ENCODE assay signal across 8 cellular contexts in genomic region chr17:62458483-62458882, GRCh38. TPM values are rescaled to one million over a fixed set of nuclear protein-coding genes. Genes with fewer than 3 reads are reported as not detected.
DNase-seq lines count a peak whose midpoint lies in the region; ATAC-seq, FAIRE-seq and TF ChIP-seq lines count a peak whose summit lies in the region.
"Not testable (repeated sequence)": the region's sequence is repeated elsewhere in the genome, so short reads cannot be mapped to it uniquely, and the experiment has no call there.

No MANE protein-coding gene starts in this region.

- not testable (repeated sequence) for H4K20me1 ChIP-seq in DOHH2 (ENCODE audit: control insufficient read depth, insufficient read depth, low read depth, low read length)

- not testable (repeated sequence) for H3K9me3 Mint-ChIP-seq in chondrocyte (ENCODE audit: low read depth)

- H3K36me3 ChIP-seq in DOHH2 (ENCODE audit: control insufficient read depth, low read length); small intestine (ENCODE audit: control insufficient read depth in 2 of 2, insufficient read depth in 2 of 2, low read length in 2 of 2): not testable (repeated sequence)

- 32 to 70% (median 57%) methylated on average over 10 of the region's 10 CpGs for WGBS in small intestine, 3 donors

- H3K4me3 ChIP-seq in DOHH2 (ENCODE audit: low read length): peak overlapping the region; percentile 53
- H3K4me3 ChIP-seq in small intestine (ENCODE audit: low read depth in 1 of 2, low read length in 2 of 2): not testable (repeated sequence)

- ATAC-seq in GM18502 (IDR thresholded peaks at IDR 0.05; ENCODE audit: poor library complexity, unreplicated experiment) (peak; percentile 11), HG02798 (IDR thresholded peaks at IDR 0.05; ENCODE audit: poor library complexity, unreplicated experiment) (peak; percentile 32)
- not testable (repeated sequence) for ATAC-seq in T-helper 17 cell

- H3K79me2 ChIP-seq in DOHH2 (ENCODE audit: control insufficient read depth, low read length): not testable (repeated sequence)

- H3K27me3 ChIP-seq in DOHH2 (ENCODE audit: control insufficient read depth, low read length); small intestine (ENCODE audit: control insufficient read depth in 2 of 2, insufficient read depth in 2 of 2, low read length in 2 of 2): not testable (repeated sequence)

- not testable (repeated sequence) for H3K9me3 ChIP-seq in DOHH2 (ENCODE audit: control insufficient read depth, insufficient read depth, low read length); T-helper 17 cell (ENCODE audit: control insufficient read depth, low read length, poor library complexity, severe bottlenecking); small intestine (ENCODE audit: control insufficient read depth, low read depth)

- peaks cover 76% of the 10 kb centered on the region for H3K4me1 ChIP-seq in DOHH2 (ENCODE audit: control insufficient read depth, low read length)
- not testable (repeated sequence) for H3K4me1 ChIP-seq in small intestine (ENCODE audit: control insufficient read depth in 2 of 2, insufficient read depth in 1 of 2, low read depth in 1 of 2, low read length in 1 of 2)

- peaks cover 22% of the 10 kb centered on the region for H3F3A ChIP-seq in DOHH2 (ENCODE audit: control insufficient read depth, insufficient read depth)

- H3K36me3 Mint-ChIP-seq in T-helper 17 cell (ENCODE audit: low read depth); chondrocyte (ENCODE audit: low read depth): not testable (repeated sequence)

- peak overlapping the region; percentile 33 for H3K4me3 Mint-ChIP-seq in T-helper 17 cell
- not testable (repeated sequence) for H3K4me3 Mint-ChIP-seq in chondrocyte (ENCODE audit: unreplicated experiment)

- DNase-seq in GM19239 (ENCODE audit: insufficient read length, low spot score); T-helper 17 cell: not testable (repeated sequence)
- peak; percentile 13 to 23 for DNase-seq in NCI-H524 (lab: John Stamatoyannopoulos, UW)
- peak; percentile 10 for DNase-seq in chondrocyte (ENCODE audit: low spot score)
- peak; percentile 20 for DNase-seq in small intestine

- not testable (repeated sequence) for H3K9me2 ChIP-seq in DOHH2 (replicated peaks; ENCODE audit: control insufficient read depth, low read length)

- not testable (repeated sequence) for H3K4me1 Mint-ChIP-seq in T-helper 17 cell; chondrocyte (ENCODE audit: low read depth)

- peak overlapping the region; percentile 91 for H3K4me2 ChIP-seq in DOHH2 (ENCODE audit: low read length)

- peak; percentile 91 for FAIRE-seq in GM19239 (lab: Jason Lieb, UNC)
- not testable (repeated sequence) for FAIRE-seq in small intestine (lab: Jason Lieb, UNC)

- H3K27me3 Mint-ChIP-seq in T-helper 17 cell; chondrocyte (ENCODE audit: low read depth): not testable (repeated sequence)

- H3K27ac ChIP-seq in DOHH2 (ENCODE audit: low read depth, low read length): peak overlapping the region; percentile 68
- H3K27ac ChIP-seq in small intestine (ENCODE audit: low read depth in 1 of 2, low read length in 1 of 2): not testable (repeated sequence)

- not testable (repeated sequence) for TF ChIP-seq CTCF in DOHH2 (IDR thresholded peaks at IDR 0.05; ENCODE audit: low read depth, low read length, poor library complexity, severe bottlenecking); chondrocyte (IDR thresholded peaks at IDR 0.05)

- not testable (repeated sequence) for H3K27ac Mint-ChIP-seq in T-helper 17 cell; chondrocyte (ENCODE audit: unreplicated experiment)

RNA-seq across cellular contexts. Expression of gene TLK2, which starts 20.1 kb away (rescaled TPM):
- total RNA-seq in T-helper 17 cell (10 to 100 TPM; 49.4 to 68.5 TPM), chondrocyte (35.5 to 39.5 TPM (median 38.8 TPM) in 3 replicates)
- 10 to 100 TPM; 13.0 to 18.6 (median 13.9) TPM for polyA plus RNA-seq in small intestine

RNA-seq across cellular contexts. Expression of gene METTL2A, which starts 34.8 kb away (rescaled TPM):
- total RNA-seq in T-helper 17 cell: 10 to 100 TPM; 10.3 to 10.8 TPM
- 17.9 to 21.4 TPM (median 19.1 TPM) in 3 replicates for total RNA-seq in chondrocyte
- polyA plus RNA-seq in small intestine: 10 to 100 TPM in 1 of 3 donors, 1 to 10 TPM in 2; 6.5 to 16.9 (median 6.7) TPM
